ENCODE assay signal across 8 cellular contexts in the genomic region with DNA sequence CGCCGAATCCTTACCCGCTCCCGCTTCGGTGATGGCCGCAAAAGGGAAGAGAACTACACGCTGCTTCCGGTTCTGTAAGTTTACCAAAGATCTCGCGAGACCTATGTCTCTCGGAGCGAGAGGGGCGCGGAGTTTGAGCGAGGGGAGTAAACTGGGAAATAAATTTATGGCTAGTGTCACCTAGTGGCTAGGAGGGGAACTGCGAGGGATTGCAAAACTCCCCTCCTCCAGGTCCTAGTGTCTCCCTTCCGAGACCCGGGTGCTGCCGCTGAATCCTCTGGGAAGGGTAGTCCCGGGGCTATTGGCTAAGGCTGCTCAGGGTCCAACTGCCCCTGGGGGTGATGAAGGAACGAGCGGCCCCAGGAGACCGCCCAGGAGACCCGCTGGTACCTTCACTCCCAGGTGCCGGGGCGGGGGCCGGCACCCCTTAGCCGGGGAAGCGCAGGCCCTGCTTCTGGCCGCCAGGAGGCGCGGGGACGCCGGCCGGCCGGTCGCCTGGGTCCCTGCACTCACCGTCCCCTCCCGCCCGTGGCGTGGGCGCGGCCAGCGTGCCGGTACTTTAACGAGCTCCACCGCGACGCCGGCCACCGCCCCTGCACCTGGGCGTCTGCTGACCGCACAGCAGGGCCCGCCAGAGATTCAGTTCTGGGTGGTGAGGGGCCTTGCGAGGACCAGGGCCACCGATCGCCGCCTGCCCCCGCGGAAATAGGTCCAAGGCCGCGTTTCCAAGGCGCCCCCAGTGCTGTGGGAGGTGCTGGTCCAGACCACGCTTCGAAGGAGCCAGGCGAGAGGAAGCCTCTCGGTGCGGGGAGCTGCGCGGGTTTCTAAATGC. TPM values are rescaled to one million over a fixed set of nuclear protein-coding genes. Genes with fewer than 3 reads are reported as not detected.
DNase-seq lines count a peak whose midpoint lies in the region; ATAC-seq and TF ChIP-seq lines count a peak whose summit lies in the region.

A gene (minus strand): TSS at position 51 of the 832 bp plus-strand sequence. CDS start 883 bp downstream, outside the sequence.

- H3K79me2 ChIP-seq in DOHH2 (ENCODE audit: control insufficient read depth, low read length) = peaks cover 64% of the 10 kb centered on the region
- H3K79me2 ChIP-seq in Karpas-422 (ENCODE audit: low read length) = peaks cover 30% of the 10 kb centered on the region
- peaks cover 39% of the 10 kb centered on the region for H3K79me2 ChIP-seq in fibroblast of lung (ENCODE audit: control insufficient read depth, insufficient read depth, low read length)

- H3K27ac ChIP-seq in DOHH2 (ENCODE audit: low read depth, low read length) (peak within 1 kb of the TSS; percentile 65), Karpas-422 (ENCODE audit: low read length) (peak within 1 kb of the TSS; percentile 80), fibroblast of lung (ENCODE audit: insufficient read depth, low read length) (peak within 1 kb of the TSS; percentile 85)

- peak within 1 kb of the TSS; percentile 78 for H3K4me3 ChIP-seq in DOHH2 (ENCODE audit: low read length)
- H3K4me3 ChIP-seq in Karpas-422 (ENCODE audit: low read length) = peak within 1 kb of the TSS; percentile 100
- H3K4me3 ChIP-seq in fibroblast of lung (replicated peaks in 1 of 4; ENCODE audit: control extremely low read depth in 1 of 4, insufficient read depth in 1 of 4, low read depth in 3 of 4, low read length in 4 of 4) = peak within 1 kb of the TSS; percentile 78 to 99 (median 91)

- POLR2A ChIA-PET in naive thymus-derived CD8-positive, alpha-beta T cell (lab: Charles Lee) = interaction anchor here (0.6 to 1.5 kb wide), 11 partner anchors 9 to 541 kb away, joined by 3 to 11 read pairs (median 6); a partner anchor contains a TSS

- H3K27ac Mint-ChIP-seq in activated T-helper 1 cell treated with anti-CD3 and anti-CD28 coated beads, Interleukin-12 subunit alpha, Interleukin-12 subunit beta, Interleukin-2, Interleukin-4 antibody, amounts not matched to agents 30 ng/mL and 10 ng/mL and 1 ng/mL, durations not matched to agents 14 hours and 24 hours and 36 hours = peak within 1 kb of the TSS; percentile 87
- H3K27ac Mint-ChIP-seq in naive thymus-derived CD8-positive, alpha-beta T cell = peak within 1 kb of the TSS; percentile 93 to 99 (median 96)

- intact Hi-C loops in activated T-helper 1 cell treated with anti-CD3 and anti-CD28 coated beads, Interleukin-12 subunit alpha, Interleukin-12 subunit beta, Interleukin-2, Interleukin-4 antibody, amounts not matched to agents 30 ng/mL and 10 ng/mL and 1 ng/mL, durations not matched to agents 14 hours and 24 hours and 36 hours (cut with micrococcal nuclease) = loop anchor here (1.0 to 5.0 kb wide), 9 partner anchors 52 to 1731 kb away; a partner anchor contains a TSS

- peak; percentile 82 for ATAC-seq in GM21786 (IDR thresholded peaks at IDR 0.05; ENCODE audit: unreplicated experiment)
- ATAC-seq in naive thymus-derived CD8-positive, alpha-beta T cell = peak; percentile 87 to 91

- H3K36me3 Mint-ChIP-seq in activated T-helper 1 cell treated with anti-CD3 and anti-CD28 coated beads, Interleukin-12 subunit alpha, Interleukin-12 subunit beta, Interleukin-2, Interleukin-4 antibody, amounts not matched to agents 30 ng/mL and 10 ng/mL and 1 ng/mL, durations not matched to agents 14 hours and 24 hours and 36 hours (ENCODE audit: low read depth) = peaks cover 38% of the 10 kb centered on the region
- H3K36me3 Mint-ChIP-seq in naive thymus-derived CD8-positive, alpha-beta T cell = peaks cover 12 to 43% (median 15%) of the 10 kb centered on the region in 3 donors

- H3K9me2 ChIP-seq in DOHH2 (replicated peaks; ENCODE audit: control insufficient read depth, low read length) (no peaks in the 10 kb centered on the region), Karpas-422 (replicated peaks; ENCODE audit: insufficient read depth, low read length) (no peaks in the 10 kb centered on the region)

- H3K9ac ChIP-seq in Karpas-422 (ENCODE audit: low read length) (peak within 1 kb of the TSS; percentile 99), fibroblast of lung (ENCODE audit: insufficient read depth, low read length) (peak within 1 kb of the TSS; percentile 76)

- peaks cover 43% of the 10 kb centered on the region for H3F3A ChIP-seq in DOHH2 (ENCODE audit: control insufficient read depth, insufficient read depth)

- peaks cover 41% of the 10 kb centered on the region for H3K4me1 Mint-ChIP-seq in activated T-helper 1 cell treated with anti-CD3 and anti-CD28 coated beads, Interleukin-12 subunit alpha, Interleukin-12 subunit beta, Interleukin-2, Interleukin-4 antibody, amounts not matched to agents 30 ng/mL and 10 ng/mL and 1 ng/mL, durations not matched to agents 14 hours and 24 hours and 36 hours (ENCODE audit: low read depth)
- H3K4me1 Mint-ChIP-seq in naive thymus-derived CD8-positive, alpha-beta T cell = peaks cover 20 to 75% (median 67%) of the 10 kb centered on the region in 4 donors

- H3K4me2 ChIP-seq in DOHH2 (ENCODE audit: low read length) = peak within 1 kb of the TSS; percentile 75
- H3K4me2 ChIP-seq in Karpas-422 (ENCODE audit: low read depth, low read length, poor library complexity, severe bottlenecking) = peak within 1 kb of the TSS; percentile 95
- peak within 1 kb of the TSS; percentile 81 for H3K4me2 ChIP-seq in fibroblast of lung (ENCODE audit: extremely low read depth, insufficient read depth, low read length)

- no peaks in the 10 kb centered on the region for H3K27me3 Mint-ChIP-seq in activated T-helper 1 cell treated with anti-CD3 and anti-CD28 coated beads, Interleukin-12 subunit alpha, Interleukin-12 subunit beta, Interleukin-2, Interleukin-4 antibody, amounts not matched to agents 30 ng/mL and 10 ng/mL and 1 ng/mL, durations not matched to agents 14 hours and 24 hours and 36 hours (ENCODE audit: insufficient read depth)
- no peaks in the 10 kb centered on the region for H3K27me3 Mint-ChIP-seq in naive thymus-derived CD8-positive, alpha-beta T cell

- H3K4me1 ChIP-seq in DOHH2 (ENCODE audit: control insufficient read depth, low read length) (peaks cover 48% of the 10 kb centered on the region), Karpas-422 (ENCODE audit: low read length) (peaks cover 24% of the 10 kb centered on the region), fibroblast of lung (ENCODE audit: control insufficient read depth, extremely low read depth, insufficient read depth, low read length) (peaks cover 14% of the 10 kb centered on the region)

- H3K27me3 ChIP-seq in DOHH2 (ENCODE audit: control insufficient read depth, low read length) = no peaks in the 10 kb centered on the region
- no peaks in the 10 kb centered on the region for H3K27me3 ChIP-seq in Karpas-422 (ENCODE audit: low read length)
- H3K27me3 ChIP-seq in fibroblast of lung (ENCODE audit: control insufficient read depth, insufficient read depth, low read length) = no peaks in the 10 kb centered on the region

- peak; percentile 100 for TF ChIP-seq CTCF in DOHH2 (IDR thresholded peaks at IDR 0.05; ENCODE audit: low read depth, low read length, poor library complexity, severe bottlenecking)
- peak; percentile 80 to 92 for TF ChIP-seq CTCF in fibroblast of lung (conservative IDR thresholded peaks at IDR 0.05 in 1 of 2, IDR thresholded peaks at IDR 0.05 in 1 of 2; ENCODE audit: low read depth in 1 of 2, low read length in 2 of 2)

- H3K4me3 Mint-ChIP-seq in activated T-helper 1 cell treated with anti-CD3 and anti-CD28 coated beads, Interleukin-12 subunit alpha, Interleukin-12 subunit beta, Interleukin-2, Interleukin-4 antibody, amounts not matched to agents 30 ng/mL and 10 ng/mL and 1 ng/mL, durations not matched to agents 14 hours and 24 hours and 36 hours = peak within 1 kb of the TSS; percentile 90
- peak within 1 kb of the TSS; percentile 92 to 100 (median 98) for H3K4me3 Mint-ChIP-seq in naive thymus-derived CD8-positive, alpha-beta T cell

- H3K9me3 ChIP-seq in DOHH2 (ENCODE audit: control insufficient read depth, insufficient read depth, low read length) (no peaks in the 10 kb centered on the region), Karpas-422 (ENCODE audit: low read length) (no peaks in the 10 kb centered on the region), fibroblast of lung (ENCODE audit: control insufficient read depth, insufficient read depth, low read depth, low read length) (no peaks in the 10 kb centered on the region)

- no peaks in the 10 kb centered on the region for H3K9me3 Mint-ChIP-seq in activated T-helper 1 cell treated with anti-CD3 and anti-CD28 coated beads, Interleukin-12 subunit alpha, Interleukin-12 subunit beta, Interleukin-2, Interleukin-4 antibody, amounts not matched to agents 30 ng/mL and 10 ng/mL and 1 ng/mL, durations not matched to agents 14 hours and 24 hours and 36 hours
- no peaks in the 10 kb centered on the region for H3K9me3 Mint-ChIP-seq in naive thymus-derived CD8-positive, alpha-beta T cell

- H4K20me1 ChIP-seq in DOHH2 (ENCODE audit: control insufficient read depth, insufficient read depth, low read depth, low read length) (peaks cover 28% of the 10 kb centered on the region; the same call in 1 of the 2 replicates), Karpas-422 (ENCODE audit: insufficient read depth, low read depth, low read length) (peaks cover 38% of the 10 kb centered on the region), fibroblast of lung (ENCODE audit: control insufficient read depth, extremely low read depth, insufficient read depth, low read length) (no peaks in the 10 kb centered on the region)

- DNase-seq in Karpas-422 = peak; percentile 99
- DNase-seq in RKO (ENCODE audit: low spot score) = peak; percentile 98
- DNase-seq in activated T-helper 1 cell treated with anti-CD3 and anti-CD28 coated beads, Interleukin-12 subunit alpha, Interleukin-12 subunit beta, Interleukin-2, Interleukin-4 antibody, amounts not matched to agents 30 ng/mL and 10 ng/mL and 1 ng/mL, durations not matched to agents 14 hours and 24 hours and 36 hours (ENCODE audit: low spot score) = peak; percentile 94
- DNase-seq in fibroblast of lung (ENCODE audit: low read depth in 2 of 2) = peak; percentile 96 to 99
- peak; percentile 82 to 100 (median 96) for DNase-seq in naive thymus-derived CD8-positive, alpha-beta T cell
- DNase-seq in stimulated activated naive CD4-positive, alpha-beta T cell treated with Interleukin-2 at 50 U/mL for 16 hours (lab: John Stamatoyannopoulos, UW) = peak; percentile 94

- H2AFZ ChIP-seq in Karpas-422 (ENCODE audit: low read length) (peak within 1 kb of the TSS; percentile 98), fibroblast of lung (ENCODE audit: low read length) (peak within 1 kb of the TSS; percentile 62)

- H3K36me3 ChIP-seq in DOHH2 (ENCODE audit: control insufficient read depth, low read length) (peaks cover 45% of the 10 kb centered on the region), Karpas-422 (ENCODE audit: insufficient read depth, low read length) (peaks cover 42% of the 10 kb centered on the region), fibroblast of lung (ENCODE audit: control insufficient read depth, insufficient read depth, low read length) (peaks cover 7% of the 10 kb centered on the region)

RNA-seq across cellular contexts. Expression of the gene that starts here (rescaled TPM):
- 4,201 and 4,757 TPM in 2 replicates for total RNA-seq in Karpas-422 (2014; rRNA removed; shearing (Covaris generic); ENCODE audit: low replicate concordance)
- 2,163 and 2,185 TPM in 2 replicates for total RNA-seq in activated T-helper 1 cell treated with anti-CD3 and anti-CD28 coated beads, Interleukin-12 subunit alpha, Interleukin-12 subunit beta, Interleukin-2, Interleukin-4 antibody, amounts not matched to agents 30 ng/mL and 10 ng/mL and 1 ng/mL, durations not matched to agents 14 hours and 24 hours and 36 hours
- 2,663 and 4,635 TPM in 2 replicates for total RNA-seq in fibroblast of lung
- 3,934 and 4,116 TPM in 2 replicates for polyA plus RNA-seq in fibroblast of lung
- polyA plus RNA-seq in fibroblast of lung (2012) = 2,483 and 2,977 TPM in 2 replicates
- polyA minus RNA-seq in fibroblast of lung (ENCODE audit: low replicate concordance) = 89.9 and 95.0 TPM in 2 replicates
- total RNA-seq in naive thymus-derived CD8-positive, alpha-beta T cell = 1,000 to 10,000 TPM; 2,896 to 2,977 TPM
- polyA plus RNA-seq in naive thymus-derived CD8-positive, alpha-beta T cell = 1,000 to 10,000 TPM; 1,685 to 2,097 (median 2,039) TPM

Comparison
In these comparisons a context has a peak if more than half of its experiments do, and no peak if none do; other contexts are left out.
1. Peak in every context shown above with its lines: DNase-seq, ATAC-seq, H3K4me3 ChIP-seq and H3K27ac ChIP-seq.